ENCODE assay signal across 18 cellular contexts in genomic region chr2:136156411-136156810, GRCh38. TPM values are rescaled to one million over a fixed set of nuclear protein-coding genes. Genes with fewer than 3 reads are reported as not detected.
DNase-seq lines count a peak whose midpoint lies in the region; ATAC-seq, FAIRE-seq and TF ChIP-seq lines count a peak whose summit lies in the region.
"Had no signal": no experiment of that assay in that cellular context is flagged by ENCODE, and none has a peak within 500 bp of the region (broad histone marks: within the 10 kb centered on the region; RNA-seq: fewer than 3 reads in every experiment).

No MANE protein-coding gene starts in this region.

- no peak overlapping the region for H3K9ac ChIP-seq in smooth muscle cell (ENCODE audit: low read depth)

- H3F3A ChIP-seq in smooth muscle cell (ENCODE audit: low read depth), result no peaks in the 10 kb centered on the region

- 82% methylated on average over 1 of the region's 1 CpG for WGBS in smooth muscle cell (ENCODE audit: low lambda C conversion rate)

- H3K27me3 ChIP-seq in WERI-Rb-1 (ENCODE audit: insufficient read depth, low read depth, severe bottlenecking) (no peaks in the 10 kb centered on the region), smooth muscle cell (ENCODE audit: low read depth) (no peaks in the 10 kb centered on the region)
- H3K27me3 ChIP-seq: BE2C had no signal

- no peak overlapping the region for H3K4me2 ChIP-seq in smooth muscle cell

- H3K27ac Mint-ChIP-seq in stimulated activated naive B cell treated with anti-CD40 and anti-IgM and Interleukin-4, amounts not matched to agents 10 μg/mL and 1 μg/mL and 100 μg/mL, for 72 hours, result no peak overlapping the region
- H3K27ac Mint-ChIP-seq in chondrocyte (ENCODE audit: unreplicated experiment), result no peak overlapping the region
- H3K27ac Mint-ChIP-seq: CD4-positive, CD25-positive, alpha-beta regulatory T cell had no signal

- DNase-seq in GM12892 (ENCODE audit: insufficient read length), result no peak
- peak; percentile 91 for DNase-seq in NCI-H2171 treated with DMSO at 0.1 percent for 48 hours (lab: John Stamatoyannopoulos, UW)
- DNase-seq in WERI-Rb-1, result peak; percentile 15
- DNase-seq in stimulated activated naive B cell treated with anti-CD40 and anti-IgM and Interleukin-4, amounts not matched to agents 10 μg/mL and 1 μg/mL and 100 μg/mL, for 72 hours, result no peak
- DNase-seq in HPDE6-E6E7 (ENCODE audit: extremely low spot score), result no peak
- DNase-seq in chondrocyte (ENCODE audit: low spot score), result no peak
- no peak for DNase-seq in smooth muscle cell (lab: John Stamatoyannopoulos, UW; ENCODE audit: unreplicated experiment)
- DNase-seq: BE2C; CD4-positive, CD25-positive, alpha-beta regulatory T cell; DND-41; KG1; NCI-H187; NCI-H774 had no signal

- H2AFZ ChIP-seq in smooth muscle cell (ENCODE audit: low read depth), result no peak overlapping the region

- peaks cover 13% of the 10 kb centered on the region for H3K4me1 ChIP-seq in smooth muscle cell (ENCODE audit: low read depth)
- H3K4me1 ChIP-seq: BE2C had no signal

- peak; percentile 27 for FAIRE-seq in GM12892 (lab: Jason Lieb, UNC)
- FAIRE-seq: GM12891, H1, HTR-8/SVneo had no signal

- no peaks in the 10 kb centered on the region for H3K79me2 ChIP-seq in smooth muscle cell (ENCODE audit: low read depth)

- H3K27ac ChIP-seq in WERI-Rb-1, result peak overlapping the region; percentile 20
- H3K27ac ChIP-seq in smooth muscle cell (ENCODE audit: low read depth), result no peak overlapping the region

- TF ChIP-seq POLR2A in GM12892 (IDR thresholded peaks at IDR 0.05; ENCODE audit: low read depth, low read length), result no peak

- peaks cover 0 to 3% of the 10 kb centered on the region in 2 donors for H3K36me3 Mint-ChIP-seq in stimulated activated naive B cell treated with anti-CD40 and anti-IgM and Interleukin-4, amounts not matched to agents 10 μg/mL and 1 μg/mL and 100 μg/mL, for 72 hours
- no peaks in the 10 kb centered on the region for H3K36me3 Mint-ChIP-seq in chondrocyte (ENCODE audit: low read depth)
- H3K36me3 Mint-ChIP-seq: CD4-positive, CD25-positive, alpha-beta regulatory T cell had no signal

- H3K36me3 ChIP-seq in WERI-Rb-1 (no peaks in the 10 kb centered on the region), smooth muscle cell (ENCODE audit: low read depth) (no peaks in the 10 kb centered on the region)
- H3K36me3 ChIP-seq: BE2C had no signal

- no peaks in the 10 kb centered on the region for H3K9me3 Mint-ChIP-seq in stimulated activated naive B cell treated with anti-CD40 and anti-IgM and Interleukin-4, amounts not matched to agents 10 μg/mL and 1 μg/mL and 100 μg/mL, for 72 hours
- H3K9me3 Mint-ChIP-seq in chondrocyte (ENCODE audit: low read depth), result no peaks in the 10 kb centered on the region

- TF ChIP-seq CTCF in WERI-Rb-1 (IDR thresholded peaks at IDR 0.05; ENCODE audit: low read depth, low read length) (no peak), chondrocyte (IDR thresholded peaks at IDR 0.05) (no peak), smooth muscle cell (IDR thresholded peaks at IDR 0.05; ENCODE audit: borderline replicate concordance, insufficient read depth, poor library complexity, severe bottlenecking) (no peak)

- no peaks in the 10 kb centered on the region for H3K27me3 Mint-ChIP-seq in stimulated activated naive B cell treated with anti-CD40 and anti-IgM and Interleukin-4, amounts not matched to agents 10 μg/mL and 1 μg/mL and 100 μg/mL, for 72 hours
- H3K27me3 Mint-ChIP-seq in chondrocyte (ENCODE audit: low read depth), result peaks cover 8% of the 10 kb centered on the region

- no peaks in the 10 kb centered on the region for H4K20me1 ChIP-seq in smooth muscle cell (ENCODE audit: low read depth)

- H3K4me3 ChIP-seq in WERI-Rb-1 (ENCODE audit: low read depth, low read length), result no peak overlapping the region
- no peak overlapping the region for H3K4me3 ChIP-seq in smooth muscle cell

- peaks cover 16 to 36% of the 10 kb centered on the region in 2 donors for H3K4me1 Mint-ChIP-seq in stimulated activated naive B cell treated with anti-CD40 and anti-IgM and Interleukin-4, amounts not matched to agents 10 μg/mL and 1 μg/mL and 100 μg/mL, for 72 hours
- H3K4me1 Mint-ChIP-seq in chondrocyte (ENCODE audit: low read depth), result no peaks in the 10 kb centered on the region

- H3K4me3 Mint-ChIP-seq in stimulated activated naive B cell treated with anti-CD40 and anti-IgM and Interleukin-4, amounts not matched to agents 10 μg/mL and 1 μg/mL and 100 μg/mL, for 72 hours, result no peak overlapping the region
- H3K4me3 Mint-ChIP-seq in chondrocyte (ENCODE audit: unreplicated experiment), result no peak overlapping the region
- H3K4me3 Mint-ChIP-seq: CD4-positive, CD25-positive, alpha-beta regulatory T cell had no signal

- peak; percentile 53 to 59 for ATAC-seq in stimulated activated naive B cell treated with anti-CD40 and anti-IgM and Interleukin-4, amounts not matched to agents 10 μg/mL and 1 μg/mL and 100 μg/mL, for 72 hours (replicated peaks)
- ATAC-seq: HCT116, Right ventricle myocardium inferior had no signal

- H3K9me3 ChIP-seq in WERI-Rb-1 (ENCODE audit: severe bottlenecking) (no peaks in the 10 kb centered on the region), smooth muscle cell (replicated peaks; ENCODE audit: low read depth) (no peaks in the 10 kb centered on the region)
- H3K9me3 ChIP-seq: BE2C had no signal

RNA-seq across cellular contexts. Expression of gene CXCR4, which starts 38.5 kb away (rescaled TPM):
- polyA plus RNA-seq in GM12892 (2012; ENCODE audit: missing spikeins), result 45.6 TPM
- not detected in 3 replicates for total RNA-seq in chondrocyte
- total RNA-seq in smooth muscle cell, result 3.7 and 4.0 TPM in 2 replicates
- polyA plus RNA-seq in smooth muscle cell, result 2.1 and 2.8 TPM in 2 replicates

Comparison
In these comparisons a context has a peak if more than half of its experiments do, and no peak if none do; other contexts are left out.
1. DNase-seq: peak in NCI-H2171 treated with DMSO at 0.1 percent for 48 hours (single experiment) and WERI-Rb-1 (single experiment); none in GM12892 (single experiment), stimulated activated naive B cell treated with anti-CD40 and anti-IgM and Interleukin-4, amounts not matched to agents 10 μg/mL and 1 μg/mL and 100 μg/mL, for 72 hours (single experiment), HPDE6-E6E7 (single experiment), chondrocyte (single experiment) and smooth muscle cell (single experiment).